25 cellular contexts compared by ENCODE assay signal in the genomic region with DNA sequence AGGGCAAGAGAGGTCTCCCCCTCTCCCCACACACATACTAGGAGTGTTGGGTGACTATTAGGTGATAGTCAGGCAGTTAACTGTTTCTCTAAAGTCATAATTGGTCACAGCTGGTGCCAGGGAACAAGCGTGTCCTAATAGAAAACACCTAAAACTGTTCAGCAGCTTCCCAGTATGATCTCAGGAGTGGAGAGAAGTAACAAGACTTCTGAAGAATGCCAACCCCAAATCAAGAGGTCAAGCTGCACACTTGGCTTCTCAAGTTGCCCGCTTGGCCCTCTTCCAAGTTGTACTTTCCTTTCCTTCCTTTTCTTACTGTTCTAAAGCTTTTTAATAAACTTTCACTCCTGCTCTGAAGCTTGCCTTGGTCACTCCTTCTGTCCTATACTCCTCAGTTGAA. TPM values are rescaled to one million over a fixed set of nuclear protein-coding genes. Genes with fewer than 3 reads are reported as not detected.
DNase-seq lines count a peak whose midpoint lies in the region; ATAC-seq and TF ChIP-seq lines count a peak whose summit lies in the region.
"Had no signal": no experiment of that assay in that cellular context is flagged by ENCODE, and none has a peak within 500 bp of the region (broad histone marks: within the 10 kb centered on the region; RNA-seq: fewer than 3 reads in every experiment).

No MANE protein-coding gene starts in this region.

- H3K4me3 ChIP-seq in AG10803 (ENCODE audit: low read length): no peak overlapping the region
- H3K4me3 ChIP-seq in naive thymus-derived CD4-positive, alpha-beta T cell (ENCODE audit: low read length): no peak overlapping the region
- H3K4me3 ChIP-seq: heart right ventricle, pancreas, spleen, suprapubic skin had no signal

- no peak overlapping the region for H3K27ac ChIP-seq in naive thymus-derived CD4-positive, alpha-beta T cell (ENCODE audit: low read depth, low read length)
- H3K27ac ChIP-seq: epithelial cell of prostate, foreskin keratinocyte, heart right ventricle, pancreas, spleen, suprapubic skin had no signal

- H3K9me3 ChIP-seq in naive thymus-derived CD4-positive, alpha-beta T cell (ENCODE audit: control insufficient read depth in 2 of 3, low read length in 3 of 3): no peaks in the 10 kb centered on the region
- H3K9me3 ChIP-seq: heart right ventricle, pancreas, spleen, suprapubic skin had no signal

- intact Hi-C loops in naive thymus-derived CD4-positive, alpha-beta T cell (cut with micrococcal nuclease): loop anchor here in 1 of 2 donors (10.0 kb wide), 1 partner anchor 952 kb away; no protein-coding TSS in a partner anchor

- POLR2A ChIA-PET in naive thymus-derived CD4-positive, alpha-beta T cell (lab: Charles Lee): interaction anchor here (1.1 to 2.2 kb wide), 3 partner anchors 12 to 119 kb away, joined by 3 to 9 read pairs (median 4); partner anchors contain the start of gene STAT1

- H3K4me3 Mint-ChIP-seq in HFFc6: no peak overlapping the region
- H3K4me3 Mint-ChIP-seq in effector memory CD8-positive, alpha-beta T cell: no peak overlapping the region
- no peak overlapping the region for H3K4me3 Mint-ChIP-seq in naive thymus-derived CD4-positive, alpha-beta T cell
- H3K4me3 Mint-ChIP-seq: memory B cell; naive B cell; stimulated activated memory B cell treated with anti-CD40 and anti-IgM and Interleukin-4, amounts not matched to agents 10 μg/mL and 1 μg/mL and 100 μg/mL, for 72 hours had no signal

- no peak for TF ChIP-seq CTCF in AG10803 (conservative IDR thresholded peaks at IDR 0.05; ENCODE audit: low read length)
- no peak for TF ChIP-seq CTCF in HFFc6 (IDR thresholded peaks at IDR 0.05)

- no peaks in the 10 kb centered on the region for H3K36me3 Mint-ChIP-seq in HFFc6 (ENCODE audit: low read depth)
- H3K36me3 Mint-ChIP-seq in effector memory CD8-positive, alpha-beta T cell (ENCODE audit: insufficient read depth): peaks cover 71% of the 10 kb centered on the region
- peaks cover 0 to 51% (median 16%) of the 10 kb centered on the region in 5 donors for H3K36me3 Mint-ChIP-seq in naive thymus-derived CD4-positive, alpha-beta T cell
- H3K36me3 Mint-ChIP-seq: memory B cell, naive B cell had no signal

- H3K4me1 ChIP-seq in naive thymus-derived CD4-positive, alpha-beta T cell (ENCODE audit: control insufficient read depth in 2 of 2, insufficient read depth in 2 of 2, low read length in 2 of 2): peaks cover 0 to 26% of the 10 kb centered on the region in 2 donors

- H3K9me3 Mint-ChIP-seq in HFFc6: no peaks in the 10 kb centered on the region
- H3K9me3 Mint-ChIP-seq in effector memory CD8-positive, alpha-beta T cell: no peaks in the 10 kb centered on the region
- H3K9me3 Mint-ChIP-seq in naive thymus-derived CD4-positive, alpha-beta T cell: no peaks in the 10 kb centered on the region
- H3K9me3 Mint-ChIP-seq: memory B cell; naive B cell; stimulated activated memory B cell treated with anti-CD40 and anti-IgM and Interleukin-4, amounts not matched to agents 10 μg/mL and 1 μg/mL and 100 μg/mL, for 72 hours had no signal

- no peaks in the 10 kb centered on the region for H3K27me3 Mint-ChIP-seq in HFFc6 (ENCODE audit: insufficient read depth)
- H3K27me3 Mint-ChIP-seq in effector memory CD8-positive, alpha-beta T cell: no peaks in the 10 kb centered on the region
- H3K27me3 Mint-ChIP-seq in naive thymus-derived CD4-positive, alpha-beta T cell: no peaks in the 10 kb centered on the region
- H3K27me3 Mint-ChIP-seq: memory B cell had no signal

- H3K27ac Mint-ChIP-seq in HFFc6: 0 out of 2 replicates have a peak overlapping the region, but pooled peaks have one; percentile 9
- peak overlapping the region; percentile 72 to 92 for H3K27ac Mint-ChIP-seq in effector memory CD8-positive, alpha-beta T cell
- H3K27ac Mint-ChIP-seq in naive thymus-derived CD4-positive, alpha-beta T cell: peak overlapping the region in 7 of 9 donors; percentile 22 to 65 (median 31)
- H3K27ac Mint-ChIP-seq: memory B cell; stimulated activated memory B cell treated with anti-CD40 and anti-IgM and Interleukin-4, amounts not matched to agents 10 μg/mL and 1 μg/mL and 100 μg/mL, for 72 hours had no signal

- H3K36me3 ChIP-seq in naive thymus-derived CD4-positive, alpha-beta T cell (ENCODE audit: control insufficient read depth in 2 of 3, insufficient read depth in 3 of 3, low read length in 3 of 3): peaks cover 4 to 78% (median 36%) of the 10 kb centered on the region in 3 experiments
- H3K36me3 ChIP-seq: pancreas, suprapubic skin had no signal

- DNase-seq in AG10803 (ENCODE audit: low read depth) (peak; percentile 42), HFFc6 (no peak), NCI-H2081 treated with DMSO at 0.1 percent for 48 hours (lab: John Stamatoyannopoulos, UW) (no peak)
- no peak for DNase-seq in effector memory CD8-positive, alpha-beta T cell
- DNase-seq in naive thymus-derived CD4-positive, alpha-beta T cell: no peak
- DNase-seq: activated CD4-positive, CD25-positive, alpha-beta regulatory T cell treated with anti-CD3 and anti-CD28 coated beads, Interleukin-2, amount 50 U/mL, for 72 hours; activated CD8-positive, alpha-beta memory T cell treated with anti-CD3 and anti-CD28 coated beads for 24 hours; foreskin keratinocyte; HCEC 1CT; heart right ventricle; naive B cell; NCI-H1105; NCI-H2081; NCI-H345; OCI-M1; pancreas; Right ventricle myocardium superior; spleen; stimulated activated CD4-positive, alpha-beta T cell treated with anti-CD3 and anti-CD28 coated beads, Interleukin-2, amount 100 ng/mL, for 48 hours had no signal

- H3K27me3 ChIP-seq in naive thymus-derived CD4-positive, alpha-beta T cell (ENCODE audit: control insufficient read depth in 2 of 2, insufficient read depth in 2 of 2, low read length in 2 of 2): no peaks in the 10 kb centered on the region
- H3K27me3 ChIP-seq: foreskin keratinocyte, heart right ventricle, pancreas, spleen, suprapubic skin had no signal

- no peak for ATAC-seq in effector memory CD8-positive, alpha-beta T cell (replicated peaks)
- no peak for ATAC-seq in naive thymus-derived CD4-positive, alpha-beta T cell
- ATAC-seq in HG02870 (IDR thresholded peaks at IDR 0.05; ENCODE audit: unreplicated experiment): no peak
- no peak for ATAC-seq in GM21786 (IDR thresholded peaks at IDR 0.05; ENCODE audit: unreplicated experiment)
- ATAC-seq: foreskin keratinocyte; heart right ventricle; pancreas; stimulated activated memory B cell treated with anti-CD40 and anti-IgM and Interleukin-4, amounts not matched to agents 10 μg/mL and 1 μg/mL and 100 μg/mL, for 72 hours had no signal

- peaks cover 68% of the 10 kb centered on the region for H3K4me1 Mint-ChIP-seq in HFFc6 (ENCODE audit: low read depth)
- H3K4me1 Mint-ChIP-seq in effector memory CD8-positive, alpha-beta T cell (ENCODE audit: low read depth in 2 of 2): peaks cover 29 to 33% of the 10 kb centered on the region in 2 donors
- peaks cover 6 to 48% (median 11%) of the 10 kb centered on the region in 7 donors for H3K4me1 Mint-ChIP-seq in naive thymus-derived CD4-positive, alpha-beta T cell
- H3K4me1 Mint-ChIP-seq: naive B cell had no signal

- CTCF ChIA-PET in naive thymus-derived CD4-positive, alpha-beta T cell (lab: Charles Lee): interaction anchor here (0.9 to 2.3 kb wide), 3 partner anchors 16 to 22 kb away, joined by 4 to 6 read pairs (median 4); partner anchors contain the start of gene STAT1

RNA-seq across cellular contexts. Expression of gene STAT1, which starts 22.4 kb away (rescaled TPM):
- total RNA-seq in HFFc6 (2021; fragmentation: NEBNext Ultra II Directional; extraction: Animal tissue kit (Norgen Biotek cat#: 25700)): 100 to 1,000 TPM in 4 of 6 experiments, 10 to 100 TPM in 2; 91.6 to 154 (median 138) TPM
- total RNA-seq in naive thymus-derived CD4-positive, alpha-beta T cell: 1,000 to 10,000 TPM in 1 of 5 experiments, 10 to 100 TPM in 4; 74.1 to 1,177 (median 89.6) TPM
- polyA plus RNA-seq in naive thymus-derived CD4-positive, alpha-beta T cell: 100 to 1,000 TPM; 221 to 244 TPM

Comparison
In these comparisons a context has a peak if more than half of its experiments do, and no peak if none do; other contexts are left out.
1. H3K27ac Mint-ChIP-seq: peak in every context shown above with its lines; median percentile 82 in effector memory CD8-positive, alpha-beta T cell; 31 in naive thymus-derived CD4-positive, alpha-beta T cell; 9 in HFFc6.